ENCODE assay signal across 15 cellular contexts in genomic region chr6:20873425-20874190, GRCh38.
DNase-seq lines count a peak whose midpoint lies in the region; ATAC-seq, FAIRE-seq and TF ChIP-seq lines count a peak whose summit lies in the region.
"Had no signal": no experiment of that assay in that cellular context is flagged by ENCODE, and none has a peak within 500 bp of the region (broad histone marks: within the 10 kb centered on the region; RNA-seq: fewer than 3 reads in every experiment).

No MANE protein-coding gene starts in this region.

- H3K27me3 Mint-ChIP-seq in neural progenitor cell (ENCODE audit: insufficient read depth, low read depth): peaks cover 3% of the 10 kb centered on the region

- dilution Hi-C loops in endothelial cell of umbilical vein (cut with MboI; ENCODE audit: extremely low pct_ligation_motif_present, low sequenced_read_pairs): no loop called here

- H3K79me2 ChIP-seq in endothelial cell of umbilical vein (ENCODE audit: control insufficient read depth, insufficient read depth, low read length) (no peaks in the 10 kb centered on the region), neural progenitor cell (ENCODE audit: low read depth) (no peaks in the 10 kb centered on the region)

- H3K4me1 ChIP-seq in endothelial cell of umbilical vein (ENCODE audit: control insufficient read depth, extremely low read depth, insufficient read depth, low read length) (peaks cover 27% of the 10 kb centered on the region), neural progenitor cell (peaks cover 19% of the 10 kb centered on the region)

- no peak for TF ChIP-seq POLR2A in endothelial cell of umbilical vein (IDR thresholded peaks at IDR 0.05; ENCODE audit: low read depth, low read length)

- intact Hi-C loops in endothelial cell of umbilical vein (cut with micrococcal nuclease): loop anchor here (10.0 kb wide), 1 partner anchor 871 kb away; no protein-coding TSS in a partner anchor

- CTCF ChIA-PET in endothelial cell of umbilical vein (lab: Charles Lee): interaction anchor here (0.7 to 7.9 kb wide), 2 partner anchors 57 to 715 kb away, joined by 3 to 117 read pairs; no protein-coding TSS in a partner anchor

- POLR2A ChIA-PET in endothelial cell of umbilical vein (lab: Charles Lee): interaction anchor here (1.5 kb wide), 1 partner anchor 720 kb away, joined by 6 read pairs; the partner anchor contains the start of gene SOX4

- H3K36me3 Mint-ChIP-seq in neural progenitor cell: no peaks in the 10 kb centered on the region

- peaks cover 35% of the 10 kb centered on the region for H3K4me1 Mint-ChIP-seq in neural progenitor cell

- TF ChIP-seq CTCF in endothelial cell of umbilical vein (IDR thresholded peaks at IDR 0.05; ENCODE audit: extremely low read depth in 1 of 2, insufficient read depth in 1 of 2, low read depth in 1 of 2, low read length in 2 of 2) (peak in 1 of 2 donors; percentile 6), neural progenitor cell (IDR thresholded peaks at IDR 0.05) (peak; percentile 58)

- H3K4me2 ChIP-seq in endothelial cell of umbilical vein (ENCODE audit: insufficient read depth, low read length): no peak overlapping the region
- no peak overlapping the region for H3K4me2 ChIP-seq in neural progenitor cell
- H3K4me2 ChIP-seq: PC-9 had no signal

- FAIRE-seq in endothelial cell of umbilical vein (lab: Jason Lieb, UNC): no peak
- FAIRE-seq: A204.1 had no signal

- H3K9me1 ChIP-seq in endothelial cell of umbilical vein (replicated peaks; ENCODE audit: control insufficient read depth, extremely low read depth, insufficient read depth, low read length): no peaks in the 10 kb centered on the region

- H3K27ac ChIP-seq in endothelial cell of umbilical vein (ENCODE audit: insufficient read depth, low read depth, low read length): no peak overlapping the region
- no peak overlapping the region for H3K27ac ChIP-seq in neural progenitor cell
- H3K27ac ChIP-seq: PC-9 had no signal

- H2AFZ ChIP-seq in endothelial cell of umbilical vein (ENCODE audit: low read depth, low read length) (no peak overlapping the region), neural progenitor cell (replicated peaks) (no peak overlapping the region)
- H2AFZ ChIP-seq: PC-9 had no signal

- no TSS peak for BruUV-seq in endothelial cell of umbilical vein (replicated peaks; lab: Mats Ljungman, UMichigan)

- H3F3A ChIP-seq in neural progenitor cell (ENCODE audit: low read depth): no peaks in the 10 kb centered on the region

- no peak overlapping the region for H3K4me3 Mint-ChIP-seq in neural progenitor cell
- H3K4me3 Mint-ChIP-seq: activated T-cell treated with anti-CD3 and anti-CD28 coated beads, Interleukin-2, amount 50 U/mL, for 4 hours had no signal

- no peaks in the 10 kb centered on the region for H4K20me1 ChIP-seq in endothelial cell of umbilical vein (replicated peaks; ENCODE audit: control insufficient read depth, extremely low read depth, insufficient read depth, low read length)
- H4K20me1 ChIP-seq in neural progenitor cell (ENCODE audit: low read depth): no peaks in the 10 kb centered on the region

- peak; percentile 30 for DNase-seq in DMS 273 (lab: John Stamatoyannopoulos, UW; ENCODE audit: unreplicated experiment)
- DNase-seq in DMS 273 treated with DMSO at 0.1 percent for 48 hours (lab: John Stamatoyannopoulos, UW): no peak
- peak; percentile 34 for DNase-seq in NCI-H748 treated with DMSO at 0.1 percent for 48 hours (lab: John Stamatoyannopoulos, UW)
- DNase-seq in endothelial cell of umbilical vein (ENCODE audit: low read depth, low spot score): peak; percentile 25
- peak; percentile 60 for DNase-seq in neural progenitor cell (ENCODE audit: low spot score)
- DNase-seq: activated T-cell treated with anti-CD3 and anti-CD28 coated beads, Interleukin-2, amount 50 U/mL, for 4 hours; caudate nucleus; GDM1; NCI-H1417 treated with DMSO at 0.1 percent for 48 hours; PC-9 had no signal

- no peaks in the 10 kb centered on the region for H3K27me3 ChIP-seq in endothelial cell of umbilical vein (ENCODE audit: control insufficient read depth in 2 of 2, insufficient read depth in 2 of 2, low read length in 2 of 2)
- no peaks in the 10 kb centered on the region for H3K27me3 ChIP-seq in neural progenitor cell

- ATAC-seq in GM18907 (IDR thresholded peaks at IDR 0.05; ENCODE audit: unreplicated experiment): no peak
- ATAC-seq in GM21723 (IDR thresholded peaks at IDR 0.05; ENCODE audit: unreplicated experiment): no peak
- no peak for ATAC-seq in GM21526 (IDR thresholded peaks at IDR 0.05; ENCODE audit: low FRiP score, unreplicated experiment)
- ATAC-seq: activated T-cell treated with anti-CD3 and anti-CD28 coated beads, Interleukin-2, amount 50 U/mL, for 4 hours; sciatic nerve had no signal

- H3K9me3 ChIP-seq in endothelial cell of umbilical vein (replicated peaks; ENCODE audit: control insufficient read depth, insufficient read depth, low read length) (no peaks in the 10 kb centered on the region), neural progenitor cell (ENCODE audit: low read depth) (no peaks in the 10 kb centered on the region)

- no peak overlapping the region for H3K27ac Mint-ChIP-seq in neural progenitor cell

- H3K9ac ChIP-seq in endothelial cell of umbilical vein (replicated peaks; ENCODE audit: extremely low read depth, insufficient read depth, low read length): no peak overlapping the region
- no peak overlapping the region for H3K9ac ChIP-seq in neural progenitor cell

- no peaks in the 10 kb centered on the region for H3K9me3 Mint-ChIP-seq in neural progenitor cell
- H3K9me3 Mint-ChIP-seq: activated T-cell treated with anti-CD3 and anti-CD28 coated beads, Interleukin-2, amount 50 U/mL, for 4 hours had no signal

- no peak overlapping the region for H3K4me3 ChIP-seq in endothelial cell of umbilical vein (replicated peaks in 1 of 3; ENCODE audit: insufficient read depth in 1 of 3, low read depth in 1 of 3, low read length in 3 of 3)
- H3K4me3 ChIP-seq in neural progenitor cell: no peak overlapping the region
- H3K4me3 ChIP-seq: PC-9 had no signal

- H3K36me3 ChIP-seq in endothelial cell of umbilical vein (ENCODE audit: control insufficient read depth in 2 of 2, extremely low read depth in 1 of 2, insufficient read depth in 2 of 2, low read length in 2 of 2) (no peaks in the 10 kb centered on the region), neural progenitor cell (no peaks in the 10 kb centered on the region)

TF ChIP-seq in endothelial cell of umbilical vein, 7 proteins besides CTCF, POLR2A, EP300 and RAD21:
- TF ChIP-seq EZH2 (IDR thresholded peaks at IDR 0.05; ENCODE audit: borderline replicate concordance, low read depth, low read length, severe bottlenecking): no peak
- no peak for TF ChIP-seq GATA2 (IDR thresholded peaks at IDR 0.05; ENCODE audit: insufficient read depth, insufficient read length, low read depth, low read length)
